Comparison of ENCODE assay signal across 15 cellular contexts in the genomic region with DNA sequence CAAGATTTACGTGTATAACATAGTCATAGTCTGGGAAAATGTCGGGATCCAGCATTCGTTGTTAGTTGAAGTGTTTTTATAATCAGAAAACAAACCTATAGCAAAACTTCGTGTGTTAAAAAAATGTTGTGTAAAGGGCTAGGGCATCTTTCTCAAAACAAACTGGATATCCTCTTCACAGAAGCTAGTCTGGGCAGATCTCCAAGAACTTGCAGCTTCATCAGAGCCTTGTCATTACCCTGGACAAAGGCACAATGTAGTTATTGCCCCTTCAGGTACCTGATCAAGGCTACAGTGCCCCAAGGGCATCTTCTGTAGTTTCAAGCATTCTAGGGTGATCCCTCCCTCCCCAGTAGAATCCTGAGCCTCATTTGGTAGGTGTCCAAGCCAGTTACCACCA.
DNase-seq lines count a peak whose midpoint lies in the region; ATAC-seq and TF ChIP-seq lines count a peak whose summit lies in the region.
"Had no signal": no experiment of that assay in that cellular context is flagged by ENCODE, and none has a peak within 500 bp of the region (broad histone marks: within the 10 kb centered on the region; RNA-seq: fewer than 3 reads in every experiment).

No MANE protein-coding gene starts in this region.

- no peak for TF ChIP-seq RAD21 in IMR-90 (IDR thresholded peaks at IDR 0.05; ENCODE audit: low read length)

- H2BK20ac ChIP-seq in IMR-90 (ENCODE audit: low read depth, low read length) = no peak overlapping the region

- H4K5ac ChIP-seq in IMR-90 (ENCODE audit: low read depth, low read length) = no peak overlapping the region

- H3K79me1 ChIP-seq in IMR-90 (ENCODE audit: low read depth in 1 of 2, low read length in 2 of 2) = no peaks in the 10 kb centered on the region

- H2BK5ac ChIP-seq in IMR-90 (ENCODE audit: low read depth, low read length, poor library complexity, severe bottlenecking) = no peak overlapping the region

- H3K27me3 ChIP-seq in IMR-90 (ENCODE audit: control insufficient read depth, insufficient read depth, low read length) = no peaks in the 10 kb centered on the region
- H3K27me3 ChIP-seq: BLaER1, SJSA1 had no signal

- H3K23ac ChIP-seq in IMR-90 (ENCODE audit: low read depth, low read length) = no peak overlapping the region

- in situ Hi-C loops in IMR-90 (cut with MboI; ENCODE audit: low sequenced_read_pairs) = no loop called here

- H3K18ac ChIP-seq in IMR-90 (ENCODE audit: low read depth, low read length) = no peak overlapping the region

- no peak overlapping the region for H3K56ac ChIP-seq in IMR-90 (ENCODE audit: extremely low read depth, insufficient read depth, low read length)

- POLR2A ChIA-PET in IMR-90 (lab: Charles Lee; ENCODE audit: unreplicated experiment) = no interaction called here

- no peak overlapping the region for H3K4me3 ChIP-seq in IMR-90 (ENCODE audit: insufficient read depth, low read depth, low read length)
- H3K4me3 ChIP-seq: BLaER1, PC-9, SJSA1 had no signal

- no peaks in the 10 kb centered on the region for H4K20me1 ChIP-seq in IMR-90 (ENCODE audit: insufficient read depth, low read length)
- H4K20me1 ChIP-seq: BLaER1 had no signal

- no peak overlapping the region for H3K9ac ChIP-seq in IMR-90 (ENCODE audit: low read depth, low read length)
- H3K9ac ChIP-seq: BLaER1 had no signal

- no peak overlapping the region for H3K4me2 ChIP-seq in IMR-90 (ENCODE audit: low read depth, low read length)
- H3K4me2 ChIP-seq: BLaER1, PC-9 had no signal

- no peaks in the 10 kb centered on the region for H3K9me3 ChIP-seq in IMR-90 (ENCODE audit: control insufficient read depth, insufficient read depth, low read length)
- H3K9me3 ChIP-seq: BLaER1, SJSA1 had no signal

- TF ChIP-seq POLR2A in IMR-90 (IDR thresholded peaks at IDR 0.05; ENCODE audit: low read depth, low read length) = no peak

- DNase-seq in COR-L47 (lab: John Stamatoyannopoulos, UW) (peak; percentile 76), IMR-90 (peak; percentile 3), NCI-H2196 treated with DMSO at 0.1 percent for 48 hours (lab: John Stamatoyannopoulos, UW; ENCODE audit: unreplicated experiment) (peak; percentile 45), glomerular visceral epithelial cell (ENCODE audit: extremely low spot score) (peak; percentile 5), omental fat pad (ENCODE audit: low spot score) (no peak), posterior vena cava (ENCODE audit: low spot score) (no peak)
- DNase-seq: activated naive CD8-positive, alpha-beta T cell treated with anti-CD3 and anti-CD28 coated beads, Interleukin-2, amount 10 ng/mL, durations not matched to agents 7 days and 5 days; DND-41; NCI-H524; PC-9; small intestine; stimulated activated CD4-positive, alpha-beta T cell treated with anti-CD3 and anti-CD28 coated beads, Interleukin-4, amount 100 ng/mL, for 24 hours had no signal

- H3K27ac ChIP-seq in IMR-90 (ENCODE audit: insufficient read depth, low read length) = no peak overlapping the region
- H3K27ac ChIP-seq: BLaER1, PC-9, SJSA1 had no signal

- no peak for TF ChIP-seq CTCF in IMR-90 (conservative IDR thresholded peaks at IDR 0.05; ENCODE audit: low read depth, low read length)
- no peak for TF ChIP-seq CTCF in omental fat pad (IDR thresholded peaks at IDR 0.05)

- no peak overlapping the region for H2AK5ac ChIP-seq in IMR-90 (ENCODE audit: low read depth, low read length)

- no peak overlapping the region for H3K14ac ChIP-seq in IMR-90 (replicated peaks; ENCODE audit: low read depth, low read length)

- H2AK9ac ChIP-seq in IMR-90 (replicated peaks; ENCODE audit: low read depth, low read length, poor library complexity) = no peak overlapping the region

- no peak overlapping the region for H4K8ac ChIP-seq in IMR-90 (ENCODE audit: low read depth in 2 of 2, low read length in 2 of 2)

- H3K36me3 ChIP-seq in IMR-90 (ENCODE audit: control insufficient read depth, insufficient read depth, low read length) = no peaks in the 10 kb centered on the region
- H3K36me3 ChIP-seq: BLaER1, SJSA1 had no signal

- no peaks in the 10 kb centered on the region for H3K9me1 ChIP-seq in IMR-90 (ENCODE audit: insufficient read depth, low read length)

- intact Hi-C loops in IMR-90 (cut with micrococcal nuclease) (no loop called here), posterior vena cava (cut with DNase I) (no loop called here)

- no peak overlapping the region for H2AFZ ChIP-seq in IMR-90 (replicated peaks; ENCODE audit: low read length, poor library complexity)
- H2AFZ ChIP-seq: PC-9 had no signal

- H3K4ac ChIP-seq in IMR-90 (ENCODE audit: low read depth, low read length) = no peak overlapping the region

- H3K4me1 ChIP-seq in IMR-90 (ENCODE audit: control insufficient read depth, insufficient read depth, low read length) = no peaks in the 10 kb centered on the region
- H3K4me1 ChIP-seq: BLaER1, SJSA1 had no signal

- CTCF ChIA-PET in IMR-90 (lab: Yijun Ruan, JAX) = interaction anchor here (1.0 kb wide), 1 partner anchor 15 kb away, joined by 3 read pairs; no protein-coding TSS in a partner anchor

- ATAC-seq in IMR-90 (ENCODE audit: low read depth) (no peak), omental fat pad (ENCODE audit: low FRiP score) (no peak), GM19467 (IDR thresholded peaks at IDR 0.05; ENCODE audit: unreplicated experiment) (no peak)

- no peak overlapping the region for H4K91ac ChIP-seq in IMR-90 (ENCODE audit: insufficient read depth, low read depth, low read length)

- no TSS peak for BruUV-seq in IMR-90 (replicated peaks; lab: Mats Ljungman, UMichigan)

- dilution Hi-C loops in IMR-90 (cut with HindIII; ENCODE audit: low sequenced_read_pairs, unreplicated experiment) = no loop called here

- H2BK15ac ChIP-seq in IMR-90 (ENCODE audit: low read depth, low read length) = no peak overlapping the region

- WGBS in IMR-90 (ENCODE audit: extremely low coverage in 2 of 2, insufficient read length in 1 of 2), 2 experiments = no CpG with 5 or more reads among the region's 4 CpGs

- no peak overlapping the region for H2BK120ac ChIP-seq in IMR-90 (ENCODE audit: low read depth, low read length)

TF ChIP-seq in IMR-90, 13 proteins besides CTCF, POLR2A, EP300 and RAD21:
- no peak for TF ChIP-seq MAZ (IDR thresholded peaks at IDR 0.05; ENCODE audit: borderline replicate concordance, low read depth, low read length)
- no peak for TF ChIP-seq BHLHE40 (IDR thresholded peaks at IDR 0.05; ENCODE audit: low read depth, low read length)
- no peak for TF ChIP-seq MXI1 (IDR thresholded peaks at IDR 0.05; ENCODE audit: borderline replicate concordance, low read depth, low read length)
TF ChIP-seq in IMR-90: peak in this region for 0.

Comparison
In these comparisons a context has a peak if more than half of its experiments do, and no peak if none do; other contexts are left out.
1. DNase-seq: peak in COR-L47 (single experiment), IMR-90 (single experiment), NCI-H2196 treated with DMSO at 0.1 percent for 48 hours (single experiment) and glomerular visceral epithelial cell (single experiment); none in omental fat pad (single experiment) and posterior vena cava (single experiment).